In genomic region chr2:202113571-202114142, GRCh38 we compare ENCODE assay signal across 15 cellular contexts. TPM values are rescaled to one million over a fixed set of nuclear protein-coding genes. Genes with fewer than 3 reads are reported as not detected.
A peak's percentile ranks its signal among the peaks of the same experiment; 100 is the strongest.
DNase-seq lines count a peak whose midpoint lies in the region; ATAC-seq and TF ChIP-seq lines count a peak whose summit lies in the region.
"Had no signal": no experiment of that assay in that cellular context is flagged by ENCODE, and none has a peak within 500 bp of the region (broad histone marks: within the 10 kb centered on the region; RNA-seq: fewer than 3 reads in every experiment).

No MANE protein-coding gene starts in this region.

- no peaks in the 10 kb centered on the region for H3K27me3 ChIP-seq in NT2/D1 (ENCODE audit: insufficient read depth, insufficient read length)
- peaks cover 3% of the 10 kb centered on the region for H3K27me3 ChIP-seq in CD4-positive, alpha-beta T cell (ENCODE audit: control insufficient read depth, insufficient read depth, low read length)

- H3K36me3 ChIP-seq in NT2/D1 (ENCODE audit: insufficient read depth, insufficient read length, low read length), result no peaks in the 10 kb centered on the region

- H3K4me3 Mint-ChIP-seq in CD4-positive, alpha-beta T cell, result no peak overlapping the region
- H3K4me3 Mint-ChIP-seq: immature natural killer cell had no signal

- H3K9me3 Mint-ChIP-seq in CD4-positive, alpha-beta T cell, result no peaks in the 10 kb centered on the region
- H3K9me3 Mint-ChIP-seq: immature natural killer cell had no signal

- no peak overlapping the region for H3K27ac Mint-ChIP-seq in CD4-positive, alpha-beta T cell
- H3K27ac Mint-ChIP-seq: immature natural killer cell had no signal

- no peaks in the 10 kb centered on the region for H3K9me3 ChIP-seq in NT2/D1 (ENCODE audit: insufficient read depth, low read length)
- H3K9me3 ChIP-seq in CD4-positive, alpha-beta T cell (ENCODE audit: control insufficient read depth, low read length), result no peaks in the 10 kb centered on the region

- POLR2A ChIA-PET in CD4-positive, alpha-beta T cell (lab: Charles Lee), result no interaction called here

- peak overlapping the region; percentile 17 for H3K9ac ChIP-seq in NT2/D1 (ENCODE audit: insufficient read length, low read depth)

- intact Hi-C loops in CD4-positive, alpha-beta T cell (cut with DNase I, micrococcal nuclease), result no loop called here

- peaks cover 34% of the 10 kb centered on the region for H3K27me3 Mint-ChIP-seq in CD4-positive, alpha-beta T cell

- CTCF ChIA-PET in CD4-positive, alpha-beta T cell (lab: Charles Lee), result no interaction called here

- H3K4me1 ChIP-seq in NT2/D1 (ENCODE audit: insufficient read depth, insufficient read length), result peaks cover 13% of the 10 kb centered on the region

- no peaks in the 10 kb centered on the region for H3K4me1 Mint-ChIP-seq in CD4-positive, alpha-beta T cell (ENCODE audit: low read depth)
- H3K4me1 Mint-ChIP-seq: immature natural killer cell had no signal

- no peak for TF ChIP-seq CTCF in CD4-positive, alpha-beta T cell (IDR thresholded peaks at IDR 0.05)

- H3K36me3 Mint-ChIP-seq in CD4-positive, alpha-beta T cell (ENCODE audit: low read depth), result no peaks in the 10 kb centered on the region
- H3K36me3 Mint-ChIP-seq: immature natural killer cell had no signal

- no peak overlapping the region for H3K4me3 ChIP-seq in NT2/D1 (ENCODE audit: insufficient read length, low read depth)
- H3K4me3 ChIP-seq: SK-N-MC had no signal

- no peak overlapping the region for H3K27ac ChIP-seq in CD4-positive, alpha-beta T cell (ENCODE audit: low read depth, low read length)
- H3K27ac ChIP-seq: SK-N-MC had no signal

- ATAC-seq in GM19035 (IDR thresholded peaks at IDR 0.05; ENCODE audit: unreplicated experiment), result no peak
- ATAC-seq in CD4-positive, alpha-beta T cell (ENCODE audit: poor library complexity), result no peak

- DNase-seq in AG20443 (ENCODE audit: low spot score) (peak; percentile 67), GM04503 (ENCODE audit: low read depth) (peak; percentile 40), NT2/D1 (ENCODE audit: low read depth, low spot score) (peak; percentile 13), fibroblast of peridontal ligament (ENCODE audit: extremely low read depth) (peak; percentile 70), NCI-H2081 treated with DMSO at 0.1 percent for 48 hours (lab: John Stamatoyannopoulos, UW) (no peak), mesenteric fat pad (ENCODE audit: low spot score) (no peak)
- DNase-seq in CD4-positive, alpha-beta T cell, result no peak
- DNase-seq: activated CD4-positive, alpha-beta T cell treated with anti-CD3 and anti-CD28 coated beads for 4 hours; activated gamma-delta T cell; immature natural killer cell; NCI-H524 treated with DMSO at 0.1 percent for 48 hours; retina; substantia nigra had no signal

RNA-seq across cellular contexts. Expression of gene KIAA2012, which starts 40.6 kb away (rescaled TPM):
- not detected for total RNA-seq in mesenteric fat pad
- not detected for total RNA-seq in CD4-positive, alpha-beta T cell

Comparison
In these comparisons a context has a peak if more than half of its experiments do, and no peak if none do; other contexts are left out.
1. DNase-seq: peak in AG20443 (single experiment), GM04503 (single experiment), NT2/D1 (single experiment) and fibroblast of peridontal ligament (single experiment); none in NCI-H2081 treated with DMSO at 0.1 percent for 48 hours (single experiment), mesenteric fat pad (single experiment) and CD4-positive, alpha-beta T cell (0 of 10).